In genomic region chr6:17102258-17102870, GRCh38 we compare ENCODE assay signal across 8 cellular contexts.
DNase-seq lines count a peak whose midpoint lies in the region; ATAC-seq and TF ChIP-seq lines count a peak whose summit lies in the region.

No MANE protein-coding gene starts in this region.

- H3K9ac ChIP-seq in adipocyte (ENCODE audit: low read length) = no peak overlapping the region
- peak overlapping the region; percentile 57 for H3K9ac ChIP-seq in iPS-18a (ENCODE audit: low read length)

- POLR2A ChIA-PET in HEK293 (lab: Yijun Ruan, JAX) = no interaction called here

- no peaks in the 10 kb centered on the region for H3K36me3 ChIP-seq in HEK293 (ENCODE audit: control insufficient read depth in 2 of 2, insufficient read depth in 1 of 2, low read length in 2 of 2)
- no peaks in the 10 kb centered on the region for H3K36me3 ChIP-seq in adipocyte (ENCODE audit: control insufficient read depth, insufficient read depth, low read length, severe bottlenecking)
- no peaks in the 10 kb centered on the region for H3K36me3 ChIP-seq in iPS-18a (ENCODE audit: control insufficient read depth, low read depth, low read length)

- DNase-seq in adipocyte (ENCODE audit: low read depth) = no peak
- DNase-seq in skeletal muscle cell (ENCODE audit: low read depth) = no peak
- DNase-seq in substantia nigra (lab: John Stamatoyannopoulos, UW) = no peak
- no peak for DNase-seq in T-helper 2 cell
- no peak for DNase-seq in SW480 (ENCODE audit: low spot score)

- no peak for ATAC-seq in HG03045 (IDR thresholded peaks at IDR 0.05; ENCODE audit: unreplicated experiment)

- H3K9me3 ChIP-seq in HEK293 (ENCODE audit: control insufficient read depth, insufficient read depth, low read depth, low read length) = no peaks in the 10 kb centered on the region
- no peaks in the 10 kb centered on the region for H3K9me3 ChIP-seq in adipocyte (ENCODE audit: control insufficient read depth, low read length)
- H3K9me3 ChIP-seq in iPS-18a (ENCODE audit: control insufficient read depth, low read depth, low read length) = no peaks in the 10 kb centered on the region

- 0 out of 2 replicates have a peak, but pooled peaks have one; percentile 38 for TF ChIP-seq CTCF in HEK293 (tag by site-specific recombination; IDR thresholded peaks at IDR 0.05)

- H3K27ac ChIP-seq in HEK293 (ENCODE audit: extremely low read depth, low read depth, low read length) = peak overlapping the region; percentile 81; the same call in 1 of the 2 replicates
- no peak overlapping the region for H3K27ac ChIP-seq in iPS-18a (ENCODE audit: low read length)
- H3K27ac ChIP-seq in substantia nigra (ENCODE audit: low read depth, low read length, poor library complexity, severe bottlenecking) = no peak overlapping the region

- H3K4me1 ChIP-seq in HEK293 (ENCODE audit: control insufficient read depth, insufficient read depth, low read length) (peaks cover 3% of the 10 kb centered on the region; the same call in 1 of the 2 replicates), adipocyte (ENCODE audit: control insufficient read depth, insufficient read depth, low read length) (peaks cover 4% of the 10 kb centered on the region), iPS-18a (ENCODE audit: control insufficient read depth, low read depth, low read length) (peaks cover 6% of the 10 kb centered on the region)

- peak overlapping the region; percentile 53 for H3K4me3 ChIP-seq in HEK293 (ENCODE audit: low read depth, low read length)
- H3K4me3 ChIP-seq in adipocyte (ENCODE audit: low read length) = peak overlapping the region; percentile 72
- peak overlapping the region; percentile 71 for H3K4me3 ChIP-seq in iPS-18a (ENCODE audit: low read length)
- peak overlapping the region; percentile 42 for H3K4me3 ChIP-seq in skeletal muscle cell (ENCODE audit: low read depth, low read length)

- CTCF ChIA-PET in HEK293 (lab: Yijun Ruan, JAX) = interaction anchor here (0.9 kb wide), 1 partner anchor 9 kb away, joined by 6 read pairs; no protein-coding TSS in a partner anchor

- H3K27me3 ChIP-seq in adipocyte (replicated peaks; ENCODE audit: control insufficient read depth, insufficient read depth, low read length) = peaks cover 39% of the 10 kb centered on the region
- peaks cover 45% of the 10 kb centered on the region for H3K27me3 ChIP-seq in iPS-18a (ENCODE audit: control insufficient read depth, insufficient read depth, low read length)

TF ChIP-seq in HEK293, 187 proteins besides CTCF, POLR2A, EP300 and RAD21:
- TF ChIP-seq ZNF449 (tag by site-specific recombination; IDR thresholded peaks at IDR 0.05) (0 out of 2 replicates have a peak, but pooled peaks have one; percentile 1), GLIS2 (tag by site-specific recombination; IDR thresholded peaks at IDR 0.05) (peak; percentile 22; the same call in 1 of the 2 replicates), GLIS1 (tag by site-specific recombination; IDR thresholded peaks at IDR 0.05) (no peak), SCRT1 (tag by site-specific recombination; IDR thresholded peaks at IDR 0.05; ENCODE audit: borderline replicate concordance) (peak; percentile 70; the same call in 1 of the 2 replicates), ZNF692 (tag by site-specific recombination; IDR thresholded peaks at IDR 0.05) (peak; percentile 12; the same call in 1 of the 2 replicates), ZNF426 (tag by site-specific recombination; IDR thresholded peaks at IDR 0.05) (no peak), SCRT2 (tag by site-specific recombination; IDR thresholded peaks at IDR 0.05) (peak; percentile 97), ZNF10 (tag by site-specific recombination; IDR thresholded peaks at IDR 0.05) (0 out of 2 replicates have a peak, but pooled peaks have one; percentile 8), BCL6B (tag by site-specific recombination; IDR thresholded peaks at IDR 0.05) (no peak), SP2 (tag by site-specific recombination; IDR thresholded peaks at IDR 0.05) (no peak), ZBTB8A (tag by site-specific recombination; IDR thresholded peaks at IDR 0.05) (peak; percentile 82)
- TF ChIP-seq, protein P1, sequence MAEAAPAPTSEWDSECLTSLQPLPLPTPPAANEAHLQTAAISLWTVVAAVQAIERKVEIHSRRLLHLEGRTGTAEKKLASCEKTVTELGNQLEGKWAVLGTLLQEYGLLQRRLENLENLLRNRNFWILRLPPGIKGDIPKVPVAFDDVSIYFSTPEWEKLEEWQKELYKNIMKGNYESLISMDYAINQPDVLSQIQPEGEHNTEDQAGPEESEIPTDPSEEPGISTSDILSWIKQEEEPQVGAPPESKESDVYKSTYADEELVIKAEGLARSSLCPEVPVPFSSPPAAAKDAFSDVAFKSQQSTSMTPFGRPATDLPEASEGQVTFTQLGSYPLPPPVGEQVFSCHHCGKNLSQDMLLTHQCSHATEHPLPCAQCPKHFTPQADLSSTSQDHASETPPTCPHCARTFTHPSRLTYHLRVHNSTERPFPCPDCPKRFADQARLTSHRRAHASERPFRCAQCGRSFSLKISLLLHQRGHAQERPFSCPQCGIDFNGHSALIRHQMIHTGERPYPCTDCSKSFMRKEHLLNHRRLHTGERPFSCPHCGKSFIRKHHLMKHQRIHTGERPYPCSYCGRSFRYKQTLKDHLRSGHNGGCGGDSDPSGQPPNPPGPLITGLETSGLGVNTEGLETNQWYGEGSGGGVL (tag by site-specific recombination; IDR thresholded peaks at IDR 0.05) = 0 out of 2 replicates have a peak, but pooled peaks have one; percentile 11
- TF ChIP-seq, protein P2, sequence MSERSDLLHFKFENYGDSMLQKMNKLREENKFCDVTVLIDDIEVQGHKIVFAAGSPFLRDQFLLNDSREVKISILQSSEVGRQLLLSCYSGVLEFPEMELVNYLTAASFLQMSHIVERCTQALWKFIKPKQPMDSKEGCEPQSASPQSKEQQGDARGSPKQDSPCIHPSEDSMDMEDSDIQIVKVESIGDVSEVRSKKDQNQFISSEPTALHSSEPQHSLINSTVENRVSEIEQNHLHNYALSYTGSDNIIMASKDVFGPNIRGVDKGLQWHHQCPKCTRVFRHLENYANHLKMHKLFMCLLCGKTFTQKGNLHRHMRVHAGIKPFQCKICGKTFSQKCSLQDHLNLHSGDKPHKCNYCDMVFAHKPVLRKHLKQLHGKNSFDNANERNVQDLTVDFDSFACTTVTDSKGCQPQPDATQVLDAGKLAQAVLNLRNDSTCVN (tag by site-specific recombination; optimal IDR thresholded peaks at IDR 0.05) = peak; percentile 47
